ENCODE assay signal across 8 cellular contexts in genomic region chr20:50186151-50186885, GRCh38. TPM values are rescaled to one million over a fixed set of nuclear protein-coding genes. Genes with fewer than 3 reads are reported as not detected.
DNase-seq lines count a peak whose midpoint lies in the region; ATAC-seq and TF ChIP-seq lines count a peak whose summit lies in the region.

No MANE protein-coding gene starts in this region.

- no peak overlapping the region for H2AFZ ChIP-seq in SK-N-SH (ENCODE audit: low read depth)

- H3K4me2 ChIP-seq in SK-N-SH, result no peak overlapping the region

- H3K27ac Mint-ChIP-seq in activated naive CD4-positive, alpha-beta T cell treated with anti-CD3 and anti-CD28 coated beads for 36 hours, result no peak overlapping the region

- H3F3A ChIP-seq in SK-N-SH (replicated peaks; ENCODE audit: insufficient read depth), result peaks cover 5% of the 10 kb centered on the region

- H3K4me1 ChIP-seq in SK-N-SH (ENCODE audit: control insufficient read depth in 1 of 2, insufficient read depth in 2 of 2, low read depth in 1 of 2, low read length in 1 of 2) (no peaks in the 10 kb centered on the region; a peak in 1 of 4 replicates), upper lobe of left lung (peaks cover 17 to 25% (median 20%) of the 10 kb centered on the region in 4 donors)

- CTCF ChIA-PET in SK-N-SH (lab: Yijun Ruan, JAX), result interaction anchor here (0.6 to 15.3 kb wide), 32 partner anchors 10 to 563 kb away, joined by 3 to 281 read pairs (median 4); partner anchors contain the start of gene UBE2V1
- CTCF ChIA-PET in activated naive CD4-positive, alpha-beta T cell treated with anti-CD3 and anti-CD28 coated beads for 36 hours (lab: Charles Lee), result interaction anchor here (0.7 to 11.5 kb wide), 9 partner anchors 11 to 450 kb away, joined by 3 to 171 read pairs (median 3); no protein-coding TSS in a partner anchor

- TF ChIP-seq CTCF in SK-N-SH (IDR thresholded peaks at IDR 0.05) (peak; percentile 93), upper lobe of left lung (IDR thresholded peaks at IDR 0.05) (peak; percentile 97 to 99 (median 98))

- no peaks in the 10 kb centered on the region for H3K9me3 Mint-ChIP-seq in activated naive CD4-positive, alpha-beta T cell treated with anti-CD3 and anti-CD28 coated beads for 36 hours

- peaks cover 1% of the 10 kb centered on the region; the same call in 1 of the 2 replicates for H3K79me2 ChIP-seq in SK-N-SH (ENCODE audit: insufficient read depth)

- peaks cover 2% of the 10 kb centered on the region for H3K4me1 Mint-ChIP-seq in activated naive CD4-positive, alpha-beta T cell treated with anti-CD3 and anti-CD28 coated beads for 36 hours (ENCODE audit: low read depth)

- H3K9ac ChIP-seq in SK-N-SH, result no peak overlapping the region

- TF ChIP-seq RAD21 in SK-N-SH (IDR thresholded peaks at IDR 0.05; ENCODE audit: low read length), result peak; percentile 97

- peak; percentile 81 for DNase-seq in G401 (ENCODE audit: low spot score)
- DNase-seq in NCI-H1048 (lab: John Stamatoyannopoulos, UW), result peak; percentile 69
- DNase-seq in SK-N-SH, result peak; percentile 83
- peak; percentile 95 for DNase-seq in activated naive CD4-positive, alpha-beta T cell treated with anti-CD3 and anti-CD28 coated beads for 36 hours
- peak; percentile 90 for DNase-seq in glomerular visceral epithelial cell (ENCODE audit: extremely low spot score)
- DNase-seq in pons (ENCODE audit: low spot score), result peak; percentile 78
- peak in 1 of 2 donors; percentile 95 for DNase-seq in upper lobe of left lung

- ATAC-seq in upper lobe of left lung (ENCODE audit: low FRiP score in 2 of 2) (peak; percentile 58 to 80), GM21381 (IDR thresholded peaks at IDR 0.05; ENCODE audit: unreplicated experiment) (no peak)

- H3K27me3 ChIP-seq in SK-N-SH (ENCODE audit: insufficient read depth) (no peaks in the 10 kb centered on the region), upper lobe of left lung (no peaks in the 10 kb centered on the region)

- H4K20me1 ChIP-seq in SK-N-SH (ENCODE audit: insufficient read depth), result no peaks in the 10 kb centered on the region

- WGBS in SK-N-SH (ENCODE audit: low lambda C conversion rate), result 24% methylated on average over 12 of the region's 16 CpGs
- 19 to 21% methylated on average over 13 to 16 of the region's 16 CpGs for WGBS in upper lobe of left lung, 2 donors

- no peaks in the 10 kb centered on the region for H3K36me3 Mint-ChIP-seq in activated naive CD4-positive, alpha-beta T cell treated with anti-CD3 and anti-CD28 coated beads for 36 hours (ENCODE audit: low read depth)

- H3K9me3 ChIP-seq in SK-N-SH (no peaks in the 10 kb centered on the region), upper lobe of left lung (no peaks in the 10 kb centered on the region)

- H3K4me3 Mint-ChIP-seq in activated naive CD4-positive, alpha-beta T cell treated with anti-CD3 and anti-CD28 coated beads for 36 hours, result no peak overlapping the region

- TF ChIP-seq EP300 in SK-N-SH (IDR thresholded peaks at IDR 0.05; ENCODE audit: borderline replicate concordance in 1 of 2, low read depth in 1 of 2, low read length in 1 of 2) (no peak), upper lobe of left lung (IDR thresholded peaks at IDR 0.05) (no peak)

- POLR2A ChIA-PET in SK-N-SH (lab: Yijun Ruan, JAX), result no interaction called here

- TF ChIP-seq POLR2A in upper lobe of left lung (IDR thresholded peaks at IDR 0.05), result no peak

- peaks cover 20% of the 10 kb centered on the region for H3K27me3 Mint-ChIP-seq in activated naive CD4-positive, alpha-beta T cell treated with anti-CD3 and anti-CD28 coated beads for 36 hours (ENCODE audit: low read depth)

- in situ Hi-C loops in G401 (cut with HindIII; ENCODE audit: low sequenced_read_pairs), result no loop called here

- no peaks in the 10 kb centered on the region for H3K9me2 ChIP-seq in SK-N-SH

- intact Hi-C loops in activated naive CD4-positive, alpha-beta T cell treated with anti-CD3 and anti-CD28 coated beads for 36 hours (cut with micrococcal nuclease), result loop anchor here (1.0 kb wide), 3 partner anchors 274 to 450 kb away; no protein-coding TSS in a partner anchor

- no peaks in the 10 kb centered on the region for H3K36me3 ChIP-seq in SK-N-SH (replicated peaks in 1 of 2; ENCODE audit: control insufficient read depth in 1 of 2, insufficient read depth in 2 of 2, low read length in 1 of 2)
- no peaks in the 10 kb centered on the region for H3K36me3 ChIP-seq in upper lobe of left lung

- no peak overlapping the region for H3K27ac ChIP-seq in SK-N-SH (ENCODE audit: low read depth in 2 of 2, low read length in 1 of 2)
- H3K27ac ChIP-seq in upper lobe of left lung, result peak overlapping the region in 2 of 4 donors; percentile 61 to 100

- H3K4me3 ChIP-seq in SK-N-SH (ENCODE audit: low read depth in 2 of 2, low read length in 1 of 2) (no peak overlapping the region; a peak in 1 of 4 replicates), upper lobe of left lung (no peak overlapping the region)

TF ChIP-seq in SK-N-SH, 30 proteins besides CTCF, POLR2A, EP300 and RAD21:
- TF ChIP-seq RFX5 (IDR thresholded peaks at IDR 0.05; ENCODE audit: low read length) (no peak), SMC3 (IDR thresholded peaks at IDR 0.05; ENCODE audit: low read depth, low read length) (peak; percentile 97)

RNA-seq across cellular contexts. Expression of gene CEBPB, which starts 4.3 kb away (rescaled TPM):
- 21.6 and 24.9 TPM in 2 replicates for total RNA-seq in G401 (2014; rRNA removed; shearing (Covaris generic))
- 13.2 and 14.7 TPM in 2 replicates for polyA plus RNA-seq in SK-N-SH (2012; rRNA removed)
- polyA plus RNA-seq in SK-N-SH (2012; cell fraction: cytosol; rRNA removed), result 9.5 and 11.1 TPM in 2 replicates
- polyA plus RNA-seq in SK-N-SH (2012; cell fraction: nucleus; rRNA removed), result 28.3 and 31.7 TPM in 2 replicates
- total RNA-seq in activated naive CD4-positive, alpha-beta T cell treated with anti-CD3 and anti-CD28 coated beads for 36 hours, result 10 to 100 TPM; 38.5 to 38.6 TPM
- total RNA-seq in upper lobe of left lung, result 100 to 1,000 TPM; 161 to 411 (median 292) TPM

RNA-seq across cellular contexts. Expression of gene PEDS1, which starts 32.8 kb away (rescaled TPM):
- 42.7 and 45.5 TPM in 2 replicates for total RNA-seq in G401 (2014; rRNA removed; shearing (Covaris generic))
- polyA plus RNA-seq in SK-N-SH (2012; rRNA removed), result 18.3 and 18.4 TPM in 2 replicates
- 8.6 and 12.8 TPM in 2 replicates for polyA plus RNA-seq in SK-N-SH (2012; cell fraction: cytosol; rRNA removed)
- 10.1 and 13.1 TPM in 2 replicates for polyA plus RNA-seq in SK-N-SH (2012; cell fraction: nucleus; rRNA removed)
- 10 to 100 TPM; 10.4 to 11.2 TPM for total RNA-seq in activated naive CD4-positive, alpha-beta T cell treated with anti-CD3 and anti-CD28 coated beads for 36 hours
- 10 to 100 TPM; 30.4 to 59.3 (median 34.2) TPM for total RNA-seq in upper lobe of left lung
